19 cellular contexts compared by ENCODE assay signal in genomic region chr16:58605562-58605961, GRCh38. TPM values are rescaled to one million over a fixed set of nuclear protein-coding genes. Genes with fewer than 3 reads are reported as not detected.
DNase-seq lines count a peak whose midpoint lies in the region; ATAC-seq and TF ChIP-seq lines count a peak whose summit lies in the region.
"Had no signal": no experiment of that assay in that cellular context is flagged by ENCODE, and none has a peak within 500 bp of the region (broad histone marks: within the 10 kb centered on the region; RNA-seq: fewer than 3 reads in every experiment).

No MANE protein-coding gene starts in this region.

- peak overlapping the region; percentile 94 for H3K4ac ChIP-seq in trophoblast cell (ENCODE audit: low read depth, low read length)
- H3K4ac ChIP-seq in H9 (ENCODE audit: low read depth, low read length) = no peak overlapping the region

- H3K23me2 ChIP-seq in H9 (ENCODE audit: insufficient read length, low read depth, low read length, poor library complexity, severe bottlenecking) = no peaks in the 10 kb centered on the region

- CTCF ChIA-PET in AG04450 (lab: Charles Lee) = no interaction called here
- CTCF ChIA-PET in CD4-positive, alpha-beta T cell (lab: Charles Lee) = no interaction called here

- H3K23ac ChIP-seq in trophoblast cell (ENCODE audit: low read length) (no peak overlapping the region), H9 (ENCODE audit: insufficient read length, low read depth, low read length) (no peak overlapping the region)

- no peaks in the 10 kb centered on the region for H3K4me1 ChIP-seq in trophoblast cell (ENCODE audit: control insufficient read depth in 1 of 2, insufficient read depth in 2 of 2, low read length in 2 of 2)
- H3K4me1 ChIP-seq in H9 (ENCODE audit: insufficient read depth, low read length) = no peaks in the 10 kb centered on the region
- peaks cover 5% of the 10 kb centered on the region for H3K4me1 ChIP-seq in right cardiac atrium (ENCODE audit: control insufficient read depth, insufficient read depth, low read length)
- H3K4me1 ChIP-seq: BLaER1 had no signal

- no peaks in the 10 kb centered on the region for H4K20me1 ChIP-seq in H9 (ENCODE audit: control insufficient read depth, insufficient read depth, insufficient read length)

- H2BK5ac ChIP-seq in trophoblast cell (ENCODE audit: low read depth, low read length, poor library complexity) (no peak overlapping the region), H9 (ENCODE audit: insufficient read length, low read length) (no peak overlapping the region)

- H3K27me3 ChIP-seq in AG04450 (ENCODE audit: control insufficient read depth, insufficient read depth, low read length) (no peaks in the 10 kb centered on the region), trophoblast cell (ENCODE audit: insufficient read depth, low read length) (no peaks in the 10 kb centered on the region), H9 (ENCODE audit: insufficient read depth, low read length) (no peaks in the 10 kb centered on the region), right cardiac atrium (ENCODE audit: control insufficient read depth, insufficient read depth) (no peaks in the 10 kb centered on the region)
- H3K27me3 ChIP-seq in CD4-positive, alpha-beta T cell (ENCODE audit: control insufficient read depth, insufficient read depth, low read length) = no peaks in the 10 kb centered on the region
- H3K27me3 ChIP-seq: BLaER1 had no signal

- intact Hi-C loops in CD4-positive, alpha-beta T cell (cut with DNase I, micrococcal nuclease) = no loop called here
- intact Hi-C loops in right cardiac atrium (cut with DNase I) = no loop called here

- POLR2A ChIA-PET in AG04450 (lab: Yijun Ruan, JAX) = no interaction called here
- POLR2A ChIA-PET in CD4-positive, alpha-beta T cell (lab: Charles Lee) = no interaction called here

- peaks cover 53% of the 10 kb centered on the region for H3K36me3 Mint-ChIP-seq in CD4-positive, alpha-beta T cell (ENCODE audit: low read depth)
- H3K36me3 Mint-ChIP-seq in H9 (ENCODE audit: insufficient read depth in 1 of 3, low read depth in 3 of 3) = peaks cover 8 to 43% (median 40%) of the 10 kb centered on the region in 3 experiments; a peak in 6 of 7 replicates

- H4K91ac ChIP-seq in trophoblast cell (ENCODE audit: low read depth, low read length) (no peak overlapping the region), H9 (ENCODE audit: insufficient read length, low read depth, low read length) (no peak overlapping the region)

- peaks cover 52% of the 10 kb centered on the region for H3K4me1 Mint-ChIP-seq in CD4-positive, alpha-beta T cell (ENCODE audit: low read depth)
- peaks cover 0 to 2% of the 10 kb centered on the region in 2 experiments; a peak in 2 of 4 replicates for H3K4me1 Mint-ChIP-seq in H9

- no peak overlapping the region for H3T11ph ChIP-seq in H9 (ENCODE audit: low read length)

- H3K9me3 ChIP-seq in AG04450 (ENCODE audit: control insufficient read depth, insufficient read depth, low read length) (no peaks in the 10 kb centered on the region; the same call in 1 of the 2 replicates), trophoblast cell (ENCODE audit: insufficient read depth, low read depth, low read length) (no peaks in the 10 kb centered on the region), H9 (ENCODE audit: control insufficient read depth, low read depth, low read length) (no peaks in the 10 kb centered on the region), right cardiac atrium (ENCODE audit: control insufficient read depth, low read length) (no peaks in the 10 kb centered on the region)
- no peaks in the 10 kb centered on the region for H3K9me3 ChIP-seq in CD4-positive, alpha-beta T cell (ENCODE audit: control insufficient read depth, low read length)
- H3K9me3 ChIP-seq: BLaER1 had no signal

- H3K79me2 ChIP-seq in trophoblast cell (ENCODE audit: control insufficient read depth, insufficient read depth, low read length, poor library complexity) = peaks cover 19% of the 10 kb centered on the region
- peaks cover 52% of the 10 kb centered on the region for H3K79me2 ChIP-seq in H9 (ENCODE audit: insufficient read depth, low read length)

- no peak overlapping the region for H4K12ac ChIP-seq in trophoblast cell (ENCODE audit: low read depth, low read length)

- H3K4me3 Mint-ChIP-seq in CD4-positive, alpha-beta T cell = no peak overlapping the region
- no peak overlapping the region for H3K4me3 Mint-ChIP-seq in H9
- H3K4me3 Mint-ChIP-seq: B cell had no signal

- DNase-seq in AG04450 (ENCODE audit: low read depth, low spot score) (no peak), dermis blood vessel endothelial cell (peak; percentile 9), trophoblast cell (no peak), H9 (no peak), right cardiac atrium (no peak)
- no peak for DNase-seq in CD4-positive, alpha-beta T cell
- DNase-seq: Calu3; CD4-positive, CD25-positive, alpha-beta regulatory T cell; COR-L47; DMS53; DMS79 treated with DMSO at 0.1 percent for 48 hours; GF-D8; GOT3 had no signal

- no peak for ATAC-seq in CD4-positive, alpha-beta T cell (ENCODE audit: poor library complexity)
- ATAC-seq in HG03520 (IDR thresholded peaks at IDR 0.05; ENCODE audit: unreplicated experiment) (no peak), HG03457 (IDR thresholded peaks at IDR 0.05; ENCODE audit: unreplicated experiment) (no peak), right cardiac atrium (no peak)
- ATAC-seq: HCT116 had no signal

- H3K9ac ChIP-seq in trophoblast cell (ENCODE audit: low read length) (no peak overlapping the region), H9 (ENCODE audit: extremely low read depth, insufficient read length, low read length) (no peak overlapping the region)
- H3K9ac ChIP-seq: BLaER1 had no signal

- H3K36me3 ChIP-seq in trophoblast cell (ENCODE audit: control insufficient read depth in 1 of 2, insufficient read depth in 2 of 2, low read length in 2 of 2) = peaks cover 5 to 8% of the 10 kb centered on the region in 2 experiments

- no peak overlapping the region for H2BK20ac ChIP-seq in H9 (ENCODE audit: low read depth, low read length, poor library complexity, severe bottlenecking)

- TF ChIP-seq CTCF in AG04450 (IDR thresholded peaks at IDR 0.05; ENCODE audit: low read depth, low read length) = no peak
- TF ChIP-seq CTCF in CD4-positive, alpha-beta T cell (IDR thresholded peaks at IDR 0.05) = no peak
- no peak for TF ChIP-seq CTCF in H9 (conservative IDR thresholded peaks at IDR 0.05)

- H4K8ac ChIP-seq in trophoblast cell (ENCODE audit: low read depth, low read length) (no peak overlapping the region), H9 (replicated peaks; ENCODE audit: insufficient read length, low read depth, low read length) (no peak overlapping the region)

- no peak overlapping the region for H2AFZ ChIP-seq in trophoblast cell (ENCODE audit: insufficient read depth, low read length, poor library complexity)
- no peak overlapping the region for H2AFZ ChIP-seq in H9 (ENCODE audit: low read length)

- H3K9me3 Mint-ChIP-seq in CD4-positive, alpha-beta T cell = no peaks in the 10 kb centered on the region
- H3K9me3 Mint-ChIP-seq in H9 = no peaks in the 10 kb centered on the region; a peak in 1 of 5 replicates
- H3K9me3 Mint-ChIP-seq: CD4-positive, CD25-positive, alpha-beta regulatory T cell had no signal

- H2BK15ac ChIP-seq in H9 (ENCODE audit: low read depth, low read length) = no peak overlapping the region

- H3K27ac ChIP-seq in AG04450 (ENCODE audit: low read depth, low read length) = peak overlapping the region; percentile 39
- H3K27ac ChIP-seq in CD4-positive, alpha-beta T cell (ENCODE audit: low read depth, low read length) = no peak overlapping the region
- no peak overlapping the region for H3K27ac ChIP-seq in trophoblast cell (ENCODE audit: low read depth, low read length)
- H3K27ac ChIP-seq in H9 (ENCODE audit: insufficient read length, low read depth, low read length) = no peak overlapping the region
- no peak overlapping the region for H3K27ac ChIP-seq in right cardiac atrium (ENCODE audit: low read length)
- H3K27ac ChIP-seq: BLaER1, C4-2B had no signal

- no peak overlapping the region for H3K14ac ChIP-seq in trophoblast cell (ENCODE audit: low read length)
- no peak overlapping the region for H3K14ac ChIP-seq in H9 (ENCODE audit: insufficient read depth, low read length)

- no peak overlapping the region for H3K56ac ChIP-seq in H9 (ENCODE audit: insufficient read length, low read depth, low read length)

- H3K4me2 ChIP-seq in trophoblast cell (ENCODE audit: low read length) (no peak overlapping the region), H9 (ENCODE audit: insufficient read depth, insufficient read length, low read length) (no peak overlapping the region)
- H3K4me2 ChIP-seq: BLaER1 had no signal

- H3K4me3 ChIP-seq in AG04450 (ENCODE audit: low read depth, low read length) (no peak overlapping the region), trophoblast cell (ENCODE audit: low read depth, low read length) (no peak overlapping the region), right cardiac atrium (ENCODE audit: low read length) (no peak overlapping the region)
- H3K4me3 ChIP-seq: BLaER1 had no signal

- H3K27me3 Mint-ChIP-seq in CD4-positive, alpha-beta T cell = no peaks in the 10 kb centered on the region
- H3K27me3 Mint-ChIP-seq in H9 (ENCODE audit: low read depth) = no peaks in the 10 kb centered on the region
- H3K27me3 Mint-ChIP-seq: B cell; CD4-positive, CD25-positive, alpha-beta regulatory T cell had no signal

- H3K18ac ChIP-seq in trophoblast cell (ENCODE audit: low read length) (no peak overlapping the region), H9 (ENCODE audit: insufficient read length, low read depth, low read length) (no peak overlapping the region)

- H3K79me1 ChIP-seq in trophoblast cell (ENCODE audit: low read length) = no peaks in the 10 kb centered on the region
- H3K79me1 ChIP-seq in H9 (ENCODE audit: insufficient read depth, low read depth, low read length, poor library complexity, severe bottlenecking) = no peaks in the 10 kb centered on the region

- H2AK5ac ChIP-seq in trophoblast cell (ENCODE audit: low read length) (no peak overlapping the region), H9 (ENCODE audit: insufficient read length, low read length) (no peak overlapping the region)

- peak overlapping the region; percentile 42 for H3K27ac Mint-ChIP-seq in CD4-positive, alpha-beta T cell
- H3K27ac Mint-ChIP-seq in H9 = no peak overlapping the region; a peak in 1 of 7 replicates
- H3K27ac Mint-ChIP-seq: B cell; CD4-positive, CD25-positive, alpha-beta regulatory T cell had no signal

- H2BK120ac ChIP-seq in trophoblast cell (ENCODE audit: insufficient read depth, low read length, poor library complexity) (no peak overlapping the region), H9 (ENCODE audit: low read depth, low read length, poor library complexity, severe bottlenecking) (no peak overlapping the region)

- no peak overlapping the region for H2BK12ac ChIP-seq in trophoblast cell (ENCODE audit: low read length)
- H2BK12ac ChIP-seq in H9 (ENCODE audit: insufficient read length, low read depth, low read length) = no peak overlapping the region

- WGBS in trophoblast cell (ENCODE audit: extremely low coverage, insufficient coverage, insufficient read length) = no CpG with 5 or more reads among the region's 7 CpGs
- WGBS in H9 (ENCODE audit: extremely low coverage, insufficient read length, low lambda C conversion rate) = no CpG with 5 or more reads among the region's 7 CpGs
- 92% methylated on average over 7 of the region's 7 CpGs for WGBS in right cardiac atrium

- no peak overlapping the region for H4K5ac ChIP-seq in H9 (ENCODE audit: insufficient read length, low read depth, low read length)

RNA-seq across cellular contexts. Expression of gene CNOT1, which starts 24.1 kb away (rescaled TPM):
- 151 and 195 TPM in 2 replicates for polyA plus RNA-seq in AG04450 (2011; rRNA removed)
- 672 and 771 TPM in 2 replicates for polyA minus RNA-seq in AG04450 (2011; rRNA and poly(A)+ RNA removed)
- total RNA-seq in CD4-positive, alpha-beta T cell = 100 to 1,000 TPM; 164 to 184 TPM
- total RNA-seq in dermis blood vessel endothelial cell = 93.6 and 197 TPM in 2 replicates
- 104 and 110 TPM in 2 replicates for polyA plus RNA-seq in trophoblast cell (2013)
- total RNA-seq in H9 (2021) = 314 and 328 TPM in 2 replicates
- 10 to 100 TPM; 54.3 to 85.8 (median 79.9) TPM for total RNA-seq in right cardiac atrium
- polyA plus RNA-seq in right cardiac atrium = 26.3 TPM
